Comparison of ENCODE assay signal across 8 cellular contexts in the genomic region with DNA sequence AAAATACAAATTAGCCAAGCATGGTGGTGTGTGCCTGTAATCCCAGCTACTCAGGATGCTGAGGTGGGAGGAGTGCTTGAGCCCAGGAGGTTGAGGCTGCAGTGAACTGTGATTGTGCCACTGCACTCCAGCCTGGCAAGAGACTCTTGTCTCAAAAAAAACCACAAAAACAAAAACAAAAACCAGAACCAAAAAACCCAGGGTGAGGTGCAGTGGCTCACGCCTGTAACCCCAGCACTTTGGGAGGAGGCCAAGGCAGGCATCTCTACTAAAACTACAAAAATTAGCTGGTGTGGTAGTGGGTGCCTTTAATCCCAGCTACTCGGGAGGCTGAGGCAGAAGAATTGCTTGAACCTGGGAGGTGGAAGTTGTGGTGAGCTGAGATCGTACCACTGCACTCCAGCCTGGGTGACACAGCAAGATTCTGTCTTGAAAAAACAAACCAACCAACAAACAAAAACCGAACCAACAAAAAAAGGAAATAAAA. TPM values are rescaled to one million over a fixed set of nuclear protein-coding genes. Genes with fewer than 3 reads are reported as not detected.
DNase-seq lines count a peak whose midpoint lies in the region; ATAC-seq, FAIRE-seq and TF ChIP-seq lines count a peak whose summit lies in the region.
"Not testable (repeated sequence)": the region's sequence is repeated elsewhere in the genome, so short reads cannot be mapped to it uniquely, and the experiment has no call there.

No MANE protein-coding gene starts in this region.

- H3K9ac ChIP-seq in OCI-LY3 (ENCODE audit: low read length); GM12878 (ENCODE audit: control insufficient read depth, insufficient read depth, low read length): not testable (repeated sequence)

- SMC1A ChIA-PET in GM12878 (lab: Charles Lee; ENCODE audit: uncharacterized antibody, unreplicated experiment) = interaction anchor here (1.6 to 1.7 kb wide), 2 partner anchors 29 to 98 kb away, joined by 4 to 5 read pairs; no protein-coding TSS in a partner anchor

- not testable (repeated sequence) for H3K79me2 ChIP-seq in OCI-LY3 (ENCODE audit: low read length); GM12878 (ENCODE audit: control insufficient read depth, insufficient read depth, low read length)

- ATAC-seq in GM12878 = not testable (repeated sequence)
- peak; percentile 62 for ATAC-seq in stimulated activated effector memory CD8-positive, alpha-beta T cell treated with anti-CD3 and anti-CD28 coated beads, Interleukin-12 subunit alpha, Interleukin-12 subunit beta, amount 100 ng/mL, for 72 hours

- TF ChIP-seq CTCF in CD14-positive monocyte (IDR thresholded peaks at IDR 0.05); OCI-LY3 (IDR thresholded peaks at IDR 0.05; ENCODE audit: low read depth, low read length); GM12878 (IDR thresholded peaks at IDR 0.05 in 2 of 3, conservative IDR thresholded peaks at IDR 0.05 in 1 of 3; ENCODE audit: control insufficient read depth in 2 of 3, extremely low read depth in 1 of 3, insufficient read depth in 1 of 3, low read depth in 3 of 3, low read length in 3 of 3): not testable (repeated sequence)

- CTCF ChIA-PET in activated CD4-positive, alpha-beta T cell treated with anti-CD3 and anti-CD28 coated beads, Interleukin-2, amount 10 ng/mL, durations not matched to agents 7 days and 5 days (lab: Charles Lee) = interaction anchor here (1.2 to 1.3 kb wide), 2 partner anchors 13 to 20 kb away, joined by 3 to 4 read pairs; no protein-coding TSS in a partner anchor
- CTCF ChIA-PET in GM12878 (lab: Yijun Ruan, JAX) = interaction anchor here (0.6 to 1.2 kb wide), 4 partner anchors 63 to 197 kb away, joined by 3 to 4 read pairs (median 3); no protein-coding TSS in a partner anchor

- H3K9me3 ChIP-seq in OCI-LY3 (ENCODE audit: insufficient read depth, low read length); GM12878 (replicated peaks; ENCODE audit: control insufficient read depth, insufficient read depth, low read length): not testable (repeated sequence)

- H3K27ac ChIP-seq in OCI-LY3 (ENCODE audit: low read length); GM12878 (ENCODE audit: control insufficient read depth, insufficient read depth): not testable (repeated sequence)

- H3K4me3 ChIP-seq in OCI-LY3 (ENCODE audit: low read length); GM12878: not testable (repeated sequence)

- not testable (repeated sequence) for TF ChIP-seq POLR2A in GM12878 (IDR thresholded peaks at IDR 0.05; ENCODE audit: low read depth, low read length); erythroblast (IDR thresholded peaks at IDR 0.05; ENCODE audit: low read length)

- WGBS in GM12878 (ENCODE audit: insufficient coverage, insufficient replicate concordance, low lambda C conversion rate, missing lambda C conversion rate) = 28% methylated on average over 4 of the region's 4 CpGs

- H3K27me3 Mint-ChIP-seq in CD14-positive monocyte (ENCODE audit: low read depth in 3 of 3); activated CD4-positive, alpha-beta T cell treated with anti-CD3 and anti-CD28 coated beads, Interleukin-2, amount 10 ng/mL, durations not matched to agents 7 days and 5 days; activated T-helper 2 cell treated with anti-CD3 and anti-CD28 coated beads, Interferon-gamma antibody, Interleukin-2, Interleukin-4, amounts not matched to agents 10 μg/mL and 5 μg/mL and 100 μg/mL, durations not matched to agents 14 hours and 24 hours and 36 hours (ENCODE audit: low read depth): not testable (repeated sequence)

- in situ Hi-C loops in GM12878 (cut with MboI) = not testable (repeated sequence)

- not testable (repeated sequence) for H4K20me1 ChIP-seq in OCI-LY3 (ENCODE audit: insufficient read depth, low read length); GM12878 (ENCODE audit: control insufficient read depth, insufficient read depth)

- not testable (repeated sequence) for H3K9me3 Mint-ChIP-seq in CD14-positive monocyte; activated CD4-positive, alpha-beta T cell treated with anti-CD3 and anti-CD28 coated beads, Interleukin-2, amount 10 ng/mL, durations not matched to agents 7 days and 5 days; activated T-helper 2 cell treated with anti-CD3 and anti-CD28 coated beads, Interferon-gamma antibody, Interleukin-2, Interleukin-4, amounts not matched to agents 10 μg/mL and 5 μg/mL and 100 μg/mL, durations not matched to agents 14 hours and 24 hours and 36 hours; stimulated activated effector memory CD8-positive, alpha-beta T cell treated with anti-CD3 and anti-CD28 coated beads, Interleukin-12 subunit alpha, Interleukin-12 subunit beta, amount 100 ng/mL, for 72 hours

- DNase-seq in CD14-positive monocyte (ENCODE audit: low spot score) = peak; percentile 53
- DNase-seq in H4 (ENCODE audit: low spot score) = peak; percentile 25
- DNase-seq in activated CD4-positive, alpha-beta T cell treated with anti-CD3 and anti-CD28 coated beads, Interleukin-2, amount 10 ng/mL, durations not matched to agents 7 days and 5 days = peak; percentile 48
- not testable (repeated sequence) for DNase-seq in activated T-helper 2 cell treated with anti-CD3 and anti-CD28 coated beads, Interferon-gamma antibody, Interleukin-2, Interleukin-4, amounts not matched to agents 10 μg/mL and 5 μg/mL and 100 μg/mL, durations not matched to agents 14 hours and 24 hours and 36 hours (ENCODE audit: low spot score); GM12878 (ENCODE audit: low read depth, low spot score); stimulated activated effector memory CD8-positive, alpha-beta T cell treated with anti-CD3 and anti-CD28 coated beads, Interleukin-12 subunit alpha, Interleukin-12 subunit beta, amount 100 ng/mL, for 72 hours (ENCODE audit: low spot score in 2 of 2)
- DNase-seq in erythroblast (lab: John Stamatoyannopoulos, UW) = peak; percentile 51 to 64

- BruUV-seq in GM12878 (replicated peaks; lab: Mats Ljungman, UMichigan) = not testable (repeated sequence)

- not testable (repeated sequence) for TF ChIP-seq EP300 in GM12878 (IDR thresholded peaks at IDR 0.05; ENCODE audit: borderline replicate concordance in 1 of 2, control insufficient read depth in 1 of 2, low read depth in 2 of 2, low read length in 2 of 2)

- H3K4me1 Mint-ChIP-seq in CD14-positive monocyte = peaks cover 39% of the 10 kb centered on the region
- peaks cover 43% of the 10 kb centered on the region for H3K4me1 Mint-ChIP-seq in activated CD4-positive, alpha-beta T cell treated with anti-CD3 and anti-CD28 coated beads, Interleukin-2, amount 10 ng/mL, durations not matched to agents 7 days and 5 days
- peaks cover 20% of the 10 kb centered on the region for H3K4me1 Mint-ChIP-seq in activated T-helper 2 cell treated with anti-CD3 and anti-CD28 coated beads, Interferon-gamma antibody, Interleukin-2, Interleukin-4, amounts not matched to agents 10 μg/mL and 5 μg/mL and 100 μg/mL, durations not matched to agents 14 hours and 24 hours and 36 hours (ENCODE audit: low read depth)
- peaks cover 23% of the 10 kb centered on the region for H3K4me1 Mint-ChIP-seq in stimulated activated effector memory CD8-positive, alpha-beta T cell treated with anti-CD3 and anti-CD28 coated beads, Interleukin-12 subunit alpha, Interleukin-12 subunit beta, amount 100 ng/mL, for 72 hours

- not testable (repeated sequence) for H3K36me3 ChIP-seq in OCI-LY3 (replicated peaks; ENCODE audit: low read depth, low read length); GM12878 (ENCODE audit: control insufficient read depth in 2 of 2, insufficient read depth in 2 of 2, low read length in 1 of 2)

- peak overlapping the region; percentile 27 to 73 for H3K4me3 Mint-ChIP-seq in CD14-positive monocyte
- H3K4me3 Mint-ChIP-seq in activated CD4-positive, alpha-beta T cell treated with anti-CD3 and anti-CD28 coated beads, Interleukin-2, amount 10 ng/mL, durations not matched to agents 7 days and 5 days = peak overlapping the region; percentile 9
- peak overlapping the region; percentile 21 for H3K4me3 Mint-ChIP-seq in activated T-helper 2 cell treated with anti-CD3 and anti-CD28 coated beads, Interferon-gamma antibody, Interleukin-2, Interleukin-4, amounts not matched to agents 10 μg/mL and 5 μg/mL and 100 μg/mL, durations not matched to agents 14 hours and 24 hours and 36 hours (ENCODE audit: low read depth)
- peak overlapping the region; percentile 41 for H3K4me3 Mint-ChIP-seq in stimulated activated effector memory CD8-positive, alpha-beta T cell treated with anti-CD3 and anti-CD28 coated beads, Interleukin-12 subunit alpha, Interleukin-12 subunit beta, amount 100 ng/mL, for 72 hours

- RAD21 ChIA-PET in GM12878 (lab: Charles Lee; ENCODE audit: unreplicated experiment) = interaction anchor here (0.6 kb wide), 1 partner anchor 362 kb away, joined by 3 read pairs; no protein-coding TSS in a partner anchor

- not testable (repeated sequence) for H2AFZ ChIP-seq in OCI-LY3 (ENCODE audit: low read depth, low read length); GM12878 (ENCODE audit: control insufficient read depth, low read depth, low read length)

- H3K36me3 Mint-ChIP-seq in CD14-positive monocyte; activated CD4-positive, alpha-beta T cell treated with anti-CD3 and anti-CD28 coated beads, Interleukin-2, amount 10 ng/mL, durations not matched to agents 7 days and 5 days (ENCODE audit: low read depth); activated T-helper 2 cell treated with anti-CD3 and anti-CD28 coated beads, Interferon-gamma antibody, Interleukin-2, Interleukin-4, amounts not matched to agents 10 μg/mL and 5 μg/mL and 100 μg/mL, durations not matched to agents 14 hours and 24 hours and 36 hours (ENCODE audit: low read depth); stimulated activated effector memory CD8-positive, alpha-beta T cell treated with anti-CD3 and anti-CD28 coated beads, Interleukin-12 subunit alpha, Interleukin-12 subunit beta, amount 100 ng/mL, for 72 hours: not testable (repeated sequence)

- FAIRE-seq in GM12878 (lab: Jason Lieb, UNC) = not testable (repeated sequence)

- not testable (repeated sequence) for H3K27me3 ChIP-seq in OCI-LY3 (ENCODE audit: low read depth, low read length); GM12878 (replicated peaks in 1 of 2; ENCODE audit: control insufficient read depth in 2 of 2, insufficient read depth in 2 of 2, low read length in 1 of 2)

- intact Hi-C loops in CD14-positive monocyte (cut with micrococcal nuclease) = loop anchor here in 1 of 2 donors (5.0 kb wide), 1 partner anchor 35 kb away; no protein-coding TSS in a partner anchor
- intact Hi-C loops in activated T-helper 2 cell treated with anti-CD3 and anti-CD28 coated beads, Interferon-gamma antibody, Interleukin-2, Interleukin-4, amounts not matched to agents 10 μg/mL and 5 μg/mL and 100 μg/mL, durations not matched to agents 14 hours and 24 hours and 36 hours (cut with micrococcal nuclease); GM12878 (cut with micrococcal nuclease; ENCODE audit: unreplicated experiment): not testable (repeated sequence)

- H3K4me1 ChIP-seq in OCI-LY3 (ENCODE audit: low read length) = peaks cover 36% of the 10 kb centered on the region
- H3K4me1 ChIP-seq in GM12878 (ENCODE audit: control insufficient read depth, insufficient read depth, low read length) = not testable (repeated sequence)

- H3K4me2 ChIP-seq in OCI-LY3 (ENCODE audit: low read length) = peak overlapping the region; percentile 12
- 0 out of 2 replicates have a peak overlapping the region, but pooled peaks have one; percentile 12 for H3K4me2 ChIP-seq in GM12878 (ENCODE audit: control insufficient read depth, insufficient read depth)

- POLR2A ChIA-PET in activated CD4-positive, alpha-beta T cell treated with anti-CD3 and anti-CD28 coated beads, Interleukin-2, amount 10 ng/mL, durations not matched to agents 7 days and 5 days (lab: Charles Lee); GM12878 (lab: Charles Lee): not testable (repeated sequence)

- TF ChIP-seq RAD21 in GM12878 (IDR thresholded peaks at IDR 0.05; ENCODE audit: insufficient read depth, low read depth, low read length) = not testable (repeated sequence)

- H3K27ac Mint-ChIP-seq in CD14-positive monocyte = peak overlapping the region; percentile 91 to 99 (median 97)
- H3K27ac Mint-ChIP-seq in activated CD4-positive, alpha-beta T cell treated with anti-CD3 and anti-CD28 coated beads, Interleukin-2, amount 10 ng/mL, durations not matched to agents 7 days and 5 days = peak overlapping the region; percentile 84
- not testable (repeated sequence) for H3K27ac Mint-ChIP-seq in activated T-helper 2 cell treated with anti-CD3 and anti-CD28 coated beads, Interferon-gamma antibody, Interleukin-2, Interleukin-4, amounts not matched to agents 10 μg/mL and 5 μg/mL and 100 μg/mL, durations not matched to agents 14 hours and 24 hours and 36 hours
- peak overlapping the region; percentile 89 for H3K27ac Mint-ChIP-seq in stimulated activated effector memory CD8-positive, alpha-beta T cell treated with anti-CD3 and anti-CD28 coated beads, Interleukin-12 subunit alpha, Interleukin-12 subunit beta, amount 100 ng/mL, for 72 hours

RNA-seq across cellular contexts. Expression of gene SGK1, which starts 41.0 kb away (rescaled TPM):
- 100 to 1,000 TPM; 373 to 419 TPM for polyA plus RNA-seq in CD14-positive monocyte
- 47.5 and 61.3 TPM in 2 replicates for total RNA-seq in H4 (2014; rRNA removed; shearing (Covaris generic))
- total RNA-seq in activated CD4-positive, alpha-beta T cell treated with anti-CD3 and anti-CD28 coated beads, Interleukin-2, amount 10 ng/mL, durations not matched to agents 7 days and 5 days = 10 to 100 TPM; 12.1 to 12.8 TPM
- 74.0 and 75.7 TPM in 2 replicates for total RNA-seq in activated T-helper 2 cell treated with anti-CD3 and anti-CD28 coated beads, Interferon-gamma antibody, Interleukin-2, Interleukin-4, amounts not matched to agents 10 μg/mL and 5 μg/mL and 100 μg/mL, durations not matched to agents 14 hours and 24 hours and 36 hours
- 3.2 and 4.1 TPM in 2 replicates for total RNA-seq in GM12878 (2013; cell fraction: nucleolus; rRNA removed)
- total RNA-seq in GM12878 (2014; rRNA removed) = 3.9 and 4.0 TPM in 2 replicates
- 1.5 and 2.4 TPM in 2 replicates for total RNA-seq in GM12878 (2014; rRNA removed; fragmentation: Illumina TruSeq; extraction: Trizol)
- total RNA-seq in GM12878 (2021) = 3.2 and 4.0 TPM in 2 replicates
- 6.0 TPM for polyA plus RNA-seq in GM12878 (2011; ENCODE audit: low read depth)
- polyA plus RNA-seq in GM12878 (2011; rRNA removed) = 0.48 and 0.62 TPM in 2 replicates
- 0.67 and 1.2 TPM in 2 replicates for polyA plus RNA-seq in GM12878 (2011; cell fraction: cytosol; rRNA removed)
- 2.4 and 3.2 TPM in 2 replicates for polyA plus RNA-seq in GM12878 (2011; cell fraction: nucleus; rRNA removed)
- polyA plus RNA-seq in GM12878 (2012) = 8.5 and 10.3 TPM in 2 replicates
- 2.2 and 2.7 TPM in 2 replicates for polyA plus RNA-seq in GM12878 (2014; fragmentation: Illumina TruSeq; extraction: Trizol)
- polyA plus RNA-seq in GM12878 (2014; fragmentation: Nextera tagmentation; extraction: Ambion mirVana) = 1 to 10 TPM; 2.0 to 3.1 TPM
- polyA plus RNA-seq in GM12878 (2014; rRNA removed) = 1.7 and 2.7 TPM in 2 replicates
- polyA plus RNA-seq in GM12878 (2016; fragmentation: Nextera tagmentation; extraction: Ambion mirVana) = 1 to 10 TPM; 3.3 to 5.1 TPM
- polyA minus RNA-seq in GM12878 (2011; rRNA and poly(A)+ RNA removed) = 1.8 and 2.5 TPM in 2 replicates
- 9.2 and 12.8 TPM in 2 replicates for polyA minus RNA-seq in GM12878 (2011; cell fraction: cytosol; rRNA and poly(A)+ RNA removed)
- 3.7 and 8.0 TPM in 2 replicates for polyA minus RNA-seq in GM12878 (2011; cell fraction: nucleus; rRNA and poly(A)+ RNA removed)
